ENCODE assay signal across 1 cellular context in genomic region chr5:192970-193831, GRCh38.
TF ChIP-seq lines count a peak whose summit lies in the region.

No MANE protein-coding gene starts in this region.

TF ChIP-seq in H1, 55 proteins besides CTCF, POLR2A, EP300 and RAD21:
- TF ChIP-seq SIN3A (conservative IDR thresholded peaks at IDR 0.05 in 1 of 2, IDR thresholded peaks at IDR 0.05 in 1 of 2; ENCODE audit: low read depth in 1 of 2, low read length in 2 of 2) (no peak), CREB1 (IDR thresholded peaks at IDR 0.05) (no peak), E2F6 (IDR thresholded peaks at IDR 0.05) (no peak), MAFK (IDR thresholded peaks at IDR 0.05; ENCODE audit: low read depth, low read length) (no peak), RBBP5 (IDR thresholded peaks at IDR 0.05; ENCODE audit: borderline replicate concordance, low read depth, low read length) (no peak), RFX5 (IDR thresholded peaks at IDR 0.05; ENCODE audit: borderline replicate concordance, low read depth, low read length) (no peak), MAX (IDR thresholded peaks at IDR 0.05) (no peak), NANOG (IDR thresholded peaks at IDR 0.05; ENCODE audit: insufficient read depth, low read depth, low read length, poor library complexity, severe bottlenecking) (no peak), HDAC2 (IDR thresholded peaks at IDR 0.05; ENCODE audit: borderline replicate concordance in 1 of 2, low read depth in 2 of 2, low read length in 2 of 2) (no peak), CEBPB (IDR thresholded peaks at IDR 0.05; ENCODE audit: low read depth, low read length) (no peak), SP2 (IDR thresholded peaks at IDR 0.05; ENCODE audit: low read length) (no peak), SAP30 (IDR thresholded peaks at IDR 0.05; ENCODE audit: insufficient read depth, insufficient replicate concordance, low read length) (no peak), ASH2L (IDR thresholded peaks at IDR 0.05; ENCODE audit: low read length) (no peak), CTBP2 (IDR thresholded peaks at IDR 0.05; ENCODE audit: borderline replicate concordance, insufficient read depth, insufficient read length, low read length) (no peak), YY1 (IDR thresholded peaks at IDR 0.05; ENCODE audit: low read depth, low read length) (no peak)
TF ChIP-seq in H1: peak in this region for 0.
